ENCODE assay signal across 12 cellular contexts in genomic region chr19:51122112-51122981, GRCh38. TPM values are rescaled to one million over a fixed set of nuclear protein-coding genes. Genes with fewer than 3 reads are reported as not detected.
DNase-seq lines count a peak whose midpoint lies in the region; ATAC-seq and TF ChIP-seq lines count a peak whose summit lies in the region.
"Had no signal": no experiment of that assay in that cellular context is flagged by ENCODE, and none has a peak within 500 bp of the region (broad histone marks: within the 10 kb centered on the region; RNA-seq: fewer than 3 reads in every experiment).

No MANE protein-coding gene starts in this region.

- H3K9me3 ChIP-seq in heart left ventricle (no peaks in the 10 kb centered on the region), transverse colon (no peaks in the 10 kb centered on the region), psoas muscle (no peaks in the 10 kb centered on the region)

- peak overlapping the region in 7 of 12 donors; percentile 3 to 95 (median 34) for H3K27ac ChIP-seq in heart left ventricle
- H3K27ac ChIP-seq in transverse colon = peak overlapping the region in 3 of 4 donors; percentile 33 to 60 (median 43)
- no peak overlapping the region for H3K27ac ChIP-seq in psoas muscle

- peak in 2 of 4 donors; percentile 20 to 35 for ATAC-seq in heart left ventricle
- ATAC-seq in activated naive CD4-positive, alpha-beta T cell treated with anti-CD3 and anti-CD28 coated beads, Interleukin-2, amount 50 U/mL, for 72 hours = peak; percentile 40 to 56
- ATAC-seq in left lobe of liver = peak; percentile 32
- no peak for ATAC-seq in psoas muscle

- DNase-seq in heart left ventricle (peak in 1 of 5 donors; percentile 42), cardiac septum (ENCODE audit: low spot score) (no peak), left lobe of liver (ENCODE audit: low spot score) (no peak), transverse colon (no peak), psoas muscle (no peak), GM20000 (ENCODE audit: low spot score) (no peak), SIG-M5 treated with dmso at 0.1 percent for 504 hours (lab: John Stamatoyannopoulos, UW; ENCODE audit: unreplicated experiment) (no peak)
- no peak for DNase-seq in activated naive CD4-positive, alpha-beta T cell treated with anti-CD3 and anti-CD28 coated beads, Interleukin-2, amount 50 U/mL, for 72 hours (ENCODE audit: low spot score in 2 of 2)
- DNase-seq: activated CD4-positive, alpha-beta T cell treated with anti-CD3 and anti-CD28 coated beads, Interleukin-2, amount 10 ng/mL, durations not matched to agents 24 days and 14 days; retina; stimulated activated CD8-positive, alpha-beta memory T cell treated with anti-CD3 and anti-CD28 coated beads, Interleukin-4, amount 100 ng/mL, for 48 hours had no signal

- H3K36me3 ChIP-seq in heart left ventricle = no peaks in the 10 kb centered on the region
- H3K36me3 ChIP-seq in transverse colon = no peaks in the 10 kb centered on the region
- no peaks in the 10 kb centered on the region for H3K36me3 ChIP-seq in psoas muscle (ENCODE audit: insufficient read depth in 1 of 2, low read depth in 1 of 2)

- peak in 1 of 2 donors; percentile 14 for TF ChIP-seq POLR2A in heart left ventricle (IDR thresholded peaks at IDR 0.05)
- no peak for TF ChIP-seq POLR2A in transverse colon (IDR thresholded peaks at IDR 0.05)

- peaks cover 0 to 71% (median 0%) of the 10 kb centered on the region in 12 donors for H3K4me1 ChIP-seq in heart left ventricle
- H3K4me1 ChIP-seq in transverse colon = no peaks in the 10 kb centered on the region
- no peaks in the 10 kb centered on the region for H3K4me1 ChIP-seq in psoas muscle

- 69 to 75% (median 70%) methylated on average over 22 of the region's 22 CpGs for WGBS in heart left ventricle, 4 donors
- 47 to 63% methylated on average over 4 to 22 of the region's 22 CpGs for WGBS in transverse colon (ENCODE audit: low coverage in 1 of 2), 2 donors
- WGBS in psoas muscle, 3 donors = 69 to 74% (median 70%) methylated on average over 22 of the region's 22 CpGs

- no peaks in the 10 kb centered on the region for H3K36me3 Mint-ChIP-seq in activated naive CD4-positive, alpha-beta T cell treated with anti-CD3 and anti-CD28 coated beads, Interleukin-2, amount 50 U/mL, for 72 hours
- H3K36me3 Mint-ChIP-seq: brain had no signal

- intact Hi-C loops in heart left ventricle (cut with DNase I) (no loop called here), cardiac septum (cut with DNase I) (no loop called here), transverse colon (cut with DNase I; ENCODE audit: low total_unique reads) (no loop called here), psoas muscle (cut with DNase I) (no loop called here)

- in situ Hi-C loops in transverse colon (cut with MboI; ENCODE audit: low pct_ligation_motif_present in 1 of 4, low pct_unique_long_range_greater_than_20kb in 1 of 4, low sequenced_read_pairs in 3 of 4) = no loop called here

- no peak for TF ChIP-seq EP300 in transverse colon (IDR thresholded peaks at IDR 0.05; ENCODE audit: low read depth)

- peak overlapping the region in 1 of 2 donors; percentile 74 for H3K27ac Mint-ChIP-seq in activated naive CD4-positive, alpha-beta T cell treated with anti-CD3 and anti-CD28 coated beads, Interleukin-2, amount 50 U/mL, for 72 hours

- TF ChIP-seq CTCF in heart left ventricle (IDR thresholded peaks at IDR 0.05) (no peak), transverse colon (IDR thresholded peaks at IDR 0.05) (no peak), psoas muscle (IDR thresholded peaks at IDR 0.05) (no peak), GM20000 (IDR thresholded peaks at IDR 0.05; ENCODE audit: extremely low read depth, missing control alignments) (no peak)

- peaks cover 4 to 5% of the 10 kb centered on the region in 2 donors for H3K9me3 Mint-ChIP-seq in activated naive CD4-positive, alpha-beta T cell treated with anti-CD3 and anti-CD28 coated beads, Interleukin-2, amount 50 U/mL, for 72 hours
- H3K9me3 Mint-ChIP-seq: activated CD4-positive, alpha-beta T cell treated with anti-CD3 and anti-CD28 coated beads, Interleukin-2, amount 10 ng/mL, durations not matched to agents 24 days and 14 days had no signal

- H3K4me3 ChIP-seq in heart left ventricle (peak overlapping the region in 1 of 12 donors; percentile 43), transverse colon (no peak overlapping the region), psoas muscle (no peak overlapping the region)

- peaks cover 0 to 27% (median 3%) of the 10 kb centered on the region in 9 donors for H3K27me3 ChIP-seq in heart left ventricle
- H3K27me3 ChIP-seq in transverse colon = peaks cover 5% of the 10 kb centered on the region
- peaks cover 0 to 6% (median 0%) of the 10 kb centered on the region in 3 donors for H3K27me3 ChIP-seq in psoas muscle (ENCODE audit: insufficient read depth in 3 of 3, low read length in 2 of 3)

RNA-seq across cellular contexts. Expression of gene SIGLEC9, which starts 2.4 kb away (rescaled TPM):
- 10 to 100 TPM in 1 of 9 donors, 1 to 10 TPM in 6, under 1 TPM in 2; 0.35 to 18.5 (median 1.7) TPM for total RNA-seq in heart left ventricle
- 1 to 10 TPM in 1 of 2 donors, under 1 TPM in 1; 0.27 to 2.0 TPM for polyA plus RNA-seq in heart left ventricle
- 1.4 TPM for total RNA-seq in cardiac septum
- total RNA-seq in activated naive CD4-positive, alpha-beta T cell treated with anti-CD3 and anti-CD28 coated beads, Interleukin-2, amount 50 U/mL, for 72 hours = 1 to 10 TPM in 1 of 2 donors, under 1 TPM in 1; 0.87 to 1.1 TPM
- total RNA-seq in left lobe of liver = 4.8 TPM
- total RNA-seq in transverse colon = 1 to 10 TPM in 2 of 4 donors, not detected in 2; 2.0 to 2.2 TPM
- total RNA-seq in psoas muscle = 1 to 10 TPM in 3 of 4 donors, under 1 TPM in 1; 0.73 to 2.2 (median 1.8) TPM
- polyA plus RNA-seq in psoas muscle = under 1 TPM; 0.24 to 0.69 (median 0.25) TPM

RNA-seq across cellular contexts. Expression of gene CTU1, which starts 14.1 kb away (rescaled TPM):
- total RNA-seq in heart left ventricle (10 to 100 TPM in 1 of 9 donors, 1 to 10 TPM in 8; 2.5 to 11.2 (median 4.2) TPM), cardiac septum (4.2 TPM), left lobe of liver (4.4 TPM), transverse colon (10 to 100 TPM in 1 of 4 donors, 1 to 10 TPM in 3; 3.4 to 35.4 (median 7.3) TPM), psoas muscle (1 to 10 TPM; 4.9 to 9.1 (median 6.0) TPM)
- polyA plus RNA-seq in heart left ventricle (1 to 10 TPM; 1.4 to 2.4 TPM), psoas muscle (1 to 10 TPM; 1.4 to 7.5 (median 2.1) TPM)
- total RNA-seq in activated naive CD4-positive, alpha-beta T cell treated with anti-CD3 and anti-CD28 coated beads, Interleukin-2, amount 50 U/mL, for 72 hours = 10 to 100 TPM in 1 of 2 donors, 1 to 10 TPM in 1; 9.8 to 11.2 TPM

RNA-seq across cellular contexts. Expression of gene SIGLEC7, which starts 19.8 kb away (rescaled TPM):
- 1 to 10 TPM in 3 of 9 donors, under 1 TPM in 4, not detected in 2; 0.51 to 6.1 (median 0.63) TPM for total RNA-seq in heart left ventricle
- 1 to 10 TPM; 1.0 to 1.2 TPM for polyA plus RNA-seq in heart left ventricle
- 0.70 TPM for total RNA-seq in cardiac septum
- under 1 TPM in 1 of 2 donors, not detected in 1; 0.34 TPM for total RNA-seq in activated naive CD4-positive, alpha-beta T cell treated with anti-CD3 and anti-CD28 coated beads, Interleukin-2, amount 50 U/mL, for 72 hours
- 3.8 TPM for total RNA-seq in left lobe of liver
- 1 to 10 TPM in 1 of 4 donors, under 1 TPM in 1, not detected in 2; 0.82 to 2.1 TPM for total RNA-seq in transverse colon
- total RNA-seq in psoas muscle = under 1 TPM; 0.38 to 0.82 (median 0.50) TPM
- under 1 TPM in 2 of 3 donors, not detected in 1; 0.08 to 0.60 TPM for polyA plus RNA-seq in psoas muscle
- total RNA-seq: activated CD4-positive, alpha-beta T cell treated with anti-CD3 and anti-CD28 coated beads, Interleukin-2, amount 10 ng/mL, durations not matched to agents 24 days and 14 days had no signal

RNA-seq across cellular contexts. Expression of gene KLK14, which starts 39.7 kb away (rescaled TPM):
- total RNA-seq in heart left ventricle (under 1 TPM in 6 of 9 donors, not detected in 3; 0.23 to 0.64 (median 0.34) TPM), cardiac septum (0.32 TPM), left lobe of liver (not detected), transverse colon (under 1 TPM in 1 of 4 donors, not detected in 3; 0.82 TPM), psoas muscle (not detected)
- polyA plus RNA-seq in heart left ventricle (under 1 TPM in 1 of 2 donors, not detected in 1; 0.17 TPM), psoas muscle (under 1 TPM in 1 of 3 donors, not detected in 2; 0.20 TPM)
- under 1 TPM; 0.68 to 0.80 TPM for total RNA-seq in activated naive CD4-positive, alpha-beta T cell treated with anti-CD3 and anti-CD28 coated beads, Interleukin-2, amount 50 U/mL, for 72 hours

RNA-seq across cellular contexts. Expression of gene KLK13, which starts 57.5 kb away (rescaled TPM):
- total RNA-seq in heart left ventricle (1 to 10 TPM in 1 of 9 donors, not detected in 8; 2.2 TPM), cardiac septum (not detected), left lobe of liver (not detected), transverse colon (1 to 10 TPM in 1 of 4 donors, not detected in 3; 3.3 TPM), psoas muscle (not detected)
- polyA plus RNA-seq in heart left ventricle (under 1 TPM in 1 of 2 donors, not detected in 1; 0.90 TPM), psoas muscle (under 1 TPM in 1 of 3 donors, not detected in 2; 0.18 TPM)
- not detected for total RNA-seq in activated naive CD4-positive, alpha-beta T cell treated with anti-CD3 and anti-CD28 coated beads, Interleukin-2, amount 50 U/mL, for 72 hours
- total RNA-seq: activated CD4-positive, alpha-beta T cell treated with anti-CD3 and anti-CD28 coated beads, Interleukin-2, amount 10 ng/mL, durations not matched to agents 24 days and 14 days had no signal

Comparison
In these comparisons a context has a peak if more than half of its experiments do, and no peak if none do; other contexts are left out.
1. ATAC-seq: peak in activated naive CD4-positive, alpha-beta T cell treated with anti-CD3 and anti-CD28 coated beads, Interleukin-2, amount 50 U/mL, for 72 hours (2 of 2) and left lobe of liver (single experiment); none in psoas muscle (0 of 4).